7 cellular contexts compared by ENCODE assay signal in the genomic region with DNA sequence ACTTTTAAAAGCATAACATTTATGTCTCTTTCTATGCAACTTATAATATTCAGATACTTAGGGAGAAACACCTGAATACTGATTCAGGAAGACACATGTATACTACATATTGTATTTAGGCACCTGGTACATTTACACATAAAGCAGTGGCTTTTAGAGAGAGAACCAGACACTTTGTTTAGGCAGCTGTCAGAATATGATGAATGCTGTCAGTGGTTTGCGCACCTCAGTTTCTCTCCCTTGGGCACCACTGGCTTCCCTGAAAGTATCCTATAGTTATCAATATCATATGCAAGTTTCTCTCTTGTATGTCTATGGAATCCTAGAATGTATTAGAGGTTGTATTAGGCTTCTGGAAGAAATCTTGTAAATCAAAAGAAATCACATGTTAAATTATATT.
"Had no signal": no experiment of that assay in that cellular context is flagged by ENCODE, and none has a peak within 500 bp of the region (broad histone marks: within the 10 kb centered on the region; RNA-seq: fewer than 3 reads in every experiment).

No MANE protein-coding gene starts in this region.

- DNase-seq: IMR-90, KBM-7, KG1 had no signal

- H3K27ac ChIP-seq: HL-60 had no signal

- FAIRE-seq: HepG2, HTR-8/SVneo, K562 had no signal

- H3K4me3 ChIP-seq: K562 had no signal
